ENCODE assay signal across 8 cellular contexts in the genomic region with DNA sequence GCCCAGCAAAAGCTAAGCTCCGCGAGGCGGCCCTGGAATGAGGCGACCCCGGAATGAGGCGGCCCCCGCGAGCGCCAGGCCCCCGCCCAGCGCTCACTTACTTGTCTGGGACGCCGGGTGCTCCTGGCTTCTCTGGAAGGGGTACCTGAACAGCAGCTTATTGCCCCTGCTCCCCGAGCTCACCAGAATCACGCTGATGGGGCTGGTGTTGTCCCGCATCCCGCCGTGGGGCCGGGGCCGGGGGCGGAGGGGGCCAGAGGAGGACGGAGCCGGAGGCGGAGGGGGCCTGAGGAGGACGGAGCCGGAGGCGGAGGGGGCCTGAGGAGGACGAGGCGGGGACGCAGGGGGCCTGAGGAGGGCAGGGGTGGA. TPM values are rescaled to one million over a fixed set of nuclear protein-coding genes. Genes with fewer than 3 reads are reported as not detected.
DNase-seq lines count a peak whose midpoint lies in the region; ATAC-seq, FAIRE-seq and TF ChIP-seq lines count a peak whose summit lies in the region.

No MANE protein-coding gene starts in this region.

- no peaks in the 10 kb centered on the region for H3K9me3 Mint-ChIP-seq in activated CD4-positive, alpha-beta T cell treated with anti-CD3 and anti-CD28 coated beads for 36 hours (ENCODE audit: low read depth)

- peaks cover 14% of the 10 kb centered on the region for H3K36me3 Mint-ChIP-seq in activated CD4-positive, alpha-beta T cell treated with anti-CD3 and anti-CD28 coated beads for 36 hours (ENCODE audit: low read depth)

- no peaks in the 10 kb centered on the region for H3K27me3 ChIP-seq in ectodermal cell (ENCODE audit: control insufficient read depth, insufficient read depth, low read length, poor library complexity, severe bottlenecking)
- no peaks in the 10 kb centered on the region for H3K27me3 ChIP-seq in mononuclear cell (ENCODE audit: insufficient read depth, low read length)
- no peaks in the 10 kb centered on the region for H3K27me3 ChIP-seq in thoracic aorta (replicated peaks; ENCODE audit: insufficient read depth)

- H3K27me3 Mint-ChIP-seq in activated CD4-positive, alpha-beta T cell treated with anti-CD3 and anti-CD28 coated beads for 36 hours, result no peaks in the 10 kb centered on the region

- H3K4me1 ChIP-seq in ectodermal cell (ENCODE audit: control insufficient read depth, insufficient read depth, low read length), result no peaks in the 10 kb centered on the region
- H3K4me1 ChIP-seq in mononuclear cell (ENCODE audit: insufficient read depth, low read length), result peaks cover 10% of the 10 kb centered on the region
- peaks cover 5 to 10% of the 10 kb centered on the region in 2 donors for H3K4me1 ChIP-seq in thoracic aorta (ENCODE audit: control insufficient read depth in 1 of 2, low read depth in 2 of 2)

- H3K27ac ChIP-seq in ectodermal cell (ENCODE audit: insufficient read depth, low read depth, low read length, poor library complexity, severe bottlenecking), result peak overlapping the region; percentile 74
- peak overlapping the region; percentile 49 for H3K27ac ChIP-seq in thoracic aorta

- no peak for FAIRE-seq in GM12891 (lab: Jason Lieb, UNC)

- CTCF ChIA-PET in activated CD4-positive, alpha-beta T cell treated with anti-CD3 and anti-CD28 coated beads for 36 hours (lab: Charles Lee), result interaction anchor here (0.6 kb wide), 1 partner anchor 11 kb away, joined by 3 read pairs; no protein-coding TSS in a partner anchor

- DNase-seq in NCI-H1092 treated with DMSO at 0.1 percent for 48 hours (lab: John Stamatoyannopoulos, UW) (peak; percentile 27), NCI-H1092 (lab: John Stamatoyannopoulos, UW) (no peak), thoracic aorta (ENCODE audit: low spot score) (no peak), GM12891 (ENCODE audit: insufficient read length, low spot score) (no peak), COLO829 (ENCODE audit: low spot score) (no peak)
- peak; percentile 43 for DNase-seq in activated CD4-positive, alpha-beta T cell treated with anti-CD3 and anti-CD28 coated beads for 36 hours

- H3K27ac Mint-ChIP-seq in activated CD4-positive, alpha-beta T cell treated with anti-CD3 and anti-CD28 coated beads for 36 hours, result peak overlapping the region; percentile 81

- peak; percentile 8 for ATAC-seq in activated CD4-positive, alpha-beta T cell treated with anti-CD3 and anti-CD28 coated beads for 36 hours
- no peak for ATAC-seq in thoracic aorta (ENCODE audit: insufficient number of reproducible peaks, low FRiP score, low read depth)

- H3K4me3 ChIP-seq in ectodermal cell (ENCODE audit: insufficient read depth, low read depth, low read length) (peak overlapping the region; percentile 56), mononuclear cell (ENCODE audit: low read length) (peak overlapping the region; percentile 46), thoracic aorta (peak overlapping the region; percentile 99)

- no peak for TF ChIP-seq POLR2A in GM12891 (IDR thresholded peaks at IDR 0.05; ENCODE audit: low read depth, low read length)

- H3K36me3 ChIP-seq in ectodermal cell (ENCODE audit: control insufficient read depth, insufficient read depth, low read length) (no peaks in the 10 kb centered on the region), thoracic aorta (no peaks in the 10 kb centered on the region)

- H3K9me3 ChIP-seq in ectodermal cell (ENCODE audit: control insufficient read depth, low read length), result no peaks in the 10 kb centered on the region
- H3K9me3 ChIP-seq in mononuclear cell (ENCODE audit: low read depth, low read length), result no peaks in the 10 kb centered on the region
- no peaks in the 10 kb centered on the region for H3K9me3 ChIP-seq in thoracic aorta

- peaks cover 24% of the 10 kb centered on the region for H3K4me1 Mint-ChIP-seq in activated CD4-positive, alpha-beta T cell treated with anti-CD3 and anti-CD28 coated beads for 36 hours

- TF ChIP-seq CTCF in thoracic aorta (IDR thresholded peaks at IDR 0.05), result no peak

- 1 to 2% methylated on average over 22 to 26 of the region's 30 CpGs for WGBS in ectodermal cell, 2 experiments

- peak overlapping the region; percentile 78 for H3K4me3 Mint-ChIP-seq in activated CD4-positive, alpha-beta T cell treated with anti-CD3 and anti-CD28 coated beads for 36 hours

- POLR2A ChIA-PET in activated CD4-positive, alpha-beta T cell treated with anti-CD3 and anti-CD28 coated beads for 36 hours (lab: Charles Lee), result interaction anchor here (0.6 kb wide), 1 partner anchor 68 kb away, joined by 3 read pairs; no protein-coding TSS in a partner anchor

- intact Hi-C loops in activated CD4-positive, alpha-beta T cell treated with anti-CD3 and anti-CD28 coated beads for 36 hours (cut with DNase I, micrococcal nuclease), result loop anchor here in 1 of 2 experiments (1.0 to 5.0 kb wide), 11 partner anchors 27 to 498 kb away; partner anchors contain the start of genes CAPN15, HBM, LUC7L and METTL26

TF ChIP-seq in GM12891, 5 proteins besides CTCF, POLR2A, EP300 and RAD21:
- no peak for TF ChIP-seq POU2F2 (IDR thresholded peaks at IDR 0.05; ENCODE audit: low read depth, low read length)
- no peak for TF ChIP-seq PAX5 (IDR thresholded peaks at IDR 0.05; ENCODE audit: insufficient read depth, low read length, severe bottlenecking)
- TF ChIP-seq TAF1 (IDR thresholded peaks at IDR 0.05; ENCODE audit: low read depth, low read length), result no peak
- no peak for TF ChIP-seq POLR2AphosphoS5 (IDR thresholded peaks at IDR 0.05; ENCODE audit: low read depth, low read length)
- TF ChIP-seq SPI1 (IDR thresholded peaks at IDR 0.05; ENCODE audit: low read depth, low read length), result no peak

RNA-seq across cellular contexts. Expression of gene NPRL3, which starts 0.4 kb away (rescaled TPM):
- 10 to 100 TPM; 49.1 to 53.9 TPM for total RNA-seq in activated CD4-positive, alpha-beta T cell treated with anti-CD3 and anti-CD28 coated beads for 36 hours
- 38.9 TPM for polyA plus RNA-seq in ectodermal cell (2013, experiment 1 of 4)
- 39.1 TPM for polyA plus RNA-seq in ectodermal cell (2013, experiment 2 of 4)
- 35.0 TPM for polyA plus RNA-seq in ectodermal cell (2013, experiment 3 of 4)
- 39.7 TPM for polyA plus RNA-seq in ectodermal cell (2013, experiment 4 of 4)
- total RNA-seq in mononuclear cell (5.5 TPM), thoracic aorta (10 to 100 TPM; 22.0 to 35.7 TPM)
- polyA plus RNA-seq in GM12891 (2012; ENCODE audit: low read depth, missing spikeins), result 19.1 TPM

RNA-seq across cellular contexts. Expression of gene HBZ, which starts 14.4 kb away (rescaled TPM):
- total RNA-seq in activated CD4-positive, alpha-beta T cell treated with anti-CD3 and anti-CD28 coated beads for 36 hours, result not detected
- polyA plus RNA-seq in ectodermal cell (2013, experiment 1 of 4), result not detected
- polyA plus RNA-seq in ectodermal cell (2013, experiment 2 of 4), result not detected
- polyA plus RNA-seq in ectodermal cell (2013, experiment 3 of 4), result not detected
- polyA plus RNA-seq in ectodermal cell (2013, experiment 4 of 4), result not detected
- total RNA-seq in mononuclear cell (not detected), thoracic aorta (not detected)
- not detected for polyA plus RNA-seq in GM12891 (2012; ENCODE audit: low read depth, missing spikeins)

RNA-seq across cellular contexts. Expression of gene HBM, which starts 27.7 kb away (rescaled TPM):
- not detected for total RNA-seq in activated CD4-positive, alpha-beta T cell treated with anti-CD3 and anti-CD28 coated beads for 36 hours
- not detected for polyA plus RNA-seq in ectodermal cell (2013, experiment 1 of 4)
- not detected for polyA plus RNA-seq in ectodermal cell (2013, experiment 2 of 4)
- polyA plus RNA-seq in ectodermal cell (2013, experiment 3 of 4), result not detected
- polyA plus RNA-seq in ectodermal cell (2013, experiment 4 of 4), result not detected
- not detected for total RNA-seq in mononuclear cell
- total RNA-seq in thoracic aorta, result not detected
- not detected for polyA plus RNA-seq in GM12891 (2012; ENCODE audit: low read depth, missing spikeins)

RNA-seq across cellular contexts. Expression of gene HBA2, which starts 34.6 kb away (rescaled TPM):
- total RNA-seq in activated CD4-positive, alpha-beta T cell treated with anti-CD3 and anti-CD28 coated beads for 36 hours, result not detected
- polyA plus RNA-seq in ectodermal cell (2013, experiment 1 of 4), result not detected
- not detected for polyA plus RNA-seq in ectodermal cell (2013, experiment 2 of 4)
- not detected for polyA plus RNA-seq in ectodermal cell (2013, experiment 3 of 4)
- polyA plus RNA-seq in ectodermal cell (2013, experiment 4 of 4), result not detected
- total RNA-seq in mononuclear cell (22.1 TPM), thoracic aorta (100 to 1,000 TPM in 1 of 2 donors, 10 to 100 TPM in 1; 47.9 to 433 TPM)
- not detected for polyA plus RNA-seq in GM12891 (2012; ENCODE audit: low read depth, missing spikeins)

RNA-seq across cellular contexts. Expression of gene HBA1, which starts 38.4 kb away (rescaled TPM):
- not detected for total RNA-seq in activated CD4-positive, alpha-beta T cell treated with anti-CD3 and anti-CD28 coated beads for 36 hours
- polyA plus RNA-seq in ectodermal cell (2013, experiment 1 of 4), result not detected
- polyA plus RNA-seq in ectodermal cell (2013, experiment 2 of 4), result not detected
- not detected for polyA plus RNA-seq in ectodermal cell (2013, experiment 3 of 4)
- polyA plus RNA-seq in ectodermal cell (2013, experiment 4 of 4), result not detected
- total RNA-seq in mononuclear cell (28.3 TPM), thoracic aorta (100 to 1,000 TPM in 1 of 2 donors, not detected in 1; 174 TPM)
- polyA plus RNA-seq in GM12891 (2012; ENCODE audit: low read depth, missing spikeins), result 2.6 TPM

Comparison
In these comparisons a context has a peak if more than half of its experiments do, and no peak if none do; other contexts are left out.
1. DNase-seq: peak in NCI-H1092 treated with DMSO at 0.1 percent for 48 hours (single experiment) and activated CD4-positive, alpha-beta T cell treated with anti-CD3 and anti-CD28 coated beads for 36 hours (single experiment); none in NCI-H1092 (single experiment), thoracic aorta (single experiment), GM12891 (single experiment) and COLO829 (single experiment).
2. H3K4me3 ChIP-seq: peak in every context shown above with its lines; median percentile 99 in thoracic aorta; 56 in ectodermal cell; 46 in mononuclear cell.